ENCODE assay signal across 18 cellular contexts in the genomic region with DNA sequence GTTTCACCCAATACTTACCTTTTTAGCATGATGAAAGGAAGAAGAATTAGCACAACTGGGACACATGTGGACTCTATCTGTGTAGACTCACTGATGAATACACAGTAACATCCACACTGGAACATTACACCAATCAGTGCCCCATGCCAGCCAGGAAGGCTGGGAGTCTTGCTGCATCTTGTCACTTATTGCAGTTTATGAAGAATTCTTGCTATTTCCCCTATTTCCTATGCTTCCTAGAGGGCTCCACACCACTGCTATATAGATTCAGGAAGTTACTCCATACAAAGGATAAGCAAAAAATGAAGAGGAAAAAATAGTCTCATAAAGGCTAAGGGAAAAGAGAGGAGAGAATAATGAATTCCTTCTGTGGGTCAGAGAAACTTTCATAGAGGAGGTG.
DNase-seq lines count a peak whose midpoint lies in the region; ATAC-seq, FAIRE-seq and TF ChIP-seq lines count a peak whose summit lies in the region.
"Had no signal": no experiment of that assay in that cellular context is flagged by ENCODE, and none has a peak within 500 bp of the region (broad histone marks: within the 10 kb centered on the region; RNA-seq: fewer than 3 reads in every experiment).

No MANE protein-coding gene starts in this region.

- no peaks in the 10 kb centered on the region for H3K9me3 ChIP-seq in breast epithelium
- H3K9me3 ChIP-seq: adrenal gland, spleen had no signal

- TF ChIP-seq CTCF in MCF 10A (IDR thresholded peaks at IDR 0.05; ENCODE audit: unreplicated experiment) = no peak
- TF ChIP-seq CTCF in breast epithelium (IDR thresholded peaks at IDR 0.05) = no peak
- no peak for TF ChIP-seq CTCF in fibroblast of the aortic adventitia (IDR thresholded peaks at IDR 0.05; ENCODE audit: insufficient read depth, low read length)

- intact Hi-C loops in MCF 10A (cut with micrococcal nuclease) (no loop called here), breast epithelium (cut with DNase I; ENCODE audit: low total_unique reads) (no loop called here)

- no peaks in the 10 kb centered on the region for H3K4me1 ChIP-seq in breast epithelium

- ATAC-seq in activated T-helper 17 cell treated with anti-CD3 and anti-CD28 coated beads, Interleukin-2, amount 50 U/mL, for 72 hours (replicated peaks) = no peak
- no peak for ATAC-seq in HG03378 (IDR thresholded peaks at IDR 0.05; ENCODE audit: unreplicated experiment)
- no peak for ATAC-seq in HG03095 (IDR thresholded peaks at IDR 0.05; ENCODE audit: unreplicated experiment)
- ATAC-seq: K562 had no signal

- H3K9me3 Mint-ChIP-seq in MCF 10A (ENCODE audit: unreplicated experiment) = no peaks in the 10 kb centered on the region
- H3K9me3 Mint-ChIP-seq in activated T-helper 17 cell treated with anti-CD3 and anti-CD28 coated beads, Interleukin-2, amount 50 U/mL, for 72 hours = no peaks in the 10 kb centered on the region
- H3K9me3 Mint-ChIP-seq: stimulated activated naive CD8-positive, alpha-beta T cell treated with anti-CD3 and anti-CD28 coated beads, Interleukin-15, Interleukin-2, amounts not matched to agents 100 ng/mL and 50 ng/mL, for 24 hours; T-helper 2 cell treated with Interferon-gamma antibody and Interleukin-4, amounts not matched to agents 5 μg/mL and 100 μg/mL, for 36 hours had no signal

- peak overlapping the region; percentile 75 for H3K27ac Mint-ChIP-seq in MCF 10A (ENCODE audit: low read depth, unreplicated experiment)
- peak overlapping the region; percentile 18 for H3K27ac Mint-ChIP-seq in activated T-helper 17 cell treated with anti-CD3 and anti-CD28 coated beads, Interleukin-2, amount 50 U/mL, for 72 hours
- H3K27ac Mint-ChIP-seq: stimulated activated naive CD8-positive, alpha-beta T cell treated with anti-CD3 and anti-CD28 coated beads, Interleukin-15, Interleukin-2, amounts not matched to agents 100 ng/mL and 50 ng/mL, for 24 hours; T-helper 2 cell treated with Interferon-gamma antibody and Interleukin-4, amounts not matched to agents 5 μg/mL and 100 μg/mL, for 36 hours had no signal

- no peaks in the 10 kb centered on the region for H3K27me3 Mint-ChIP-seq in MCF 10A (ENCODE audit: insufficient read depth, unreplicated experiment)
- H3K27me3 Mint-ChIP-seq in activated T-helper 17 cell treated with anti-CD3 and anti-CD28 coated beads, Interleukin-2, amount 50 U/mL, for 72 hours = no peaks in the 10 kb centered on the region
- H3K27me3 Mint-ChIP-seq: stimulated activated naive CD8-positive, alpha-beta T cell treated with anti-CD3 and anti-CD28 coated beads, Interleukin-15, Interleukin-2, amounts not matched to agents 100 ng/mL and 50 ng/mL, for 24 hours had no signal

- POLR2A ChIA-PET in MCF 10A (lab: Yijun Ruan, JAX) = no interaction called here

- FAIRE-seq in urothelium cell line (lab: Jason Lieb, UNC) = peak; percentile 23
- FAIRE-seq: colon, K562 had no signal

- no peak for TF ChIP-seq POLR2A in breast epithelium (IDR thresholded peaks at IDR 0.05)

- CTCF ChIA-PET in MCF 10A (lab: Yijun Ruan, JAX) = interaction anchor here (1.3 to 2.3 kb wide), 2 partner anchors 13 kb away, joined by 5 to 15 read pairs; no protein-coding TSS in a partner anchor

- no peak for DNase-seq in MCF 10A (ENCODE audit: unreplicated experiment)
- DNase-seq in breast epithelium (ENCODE audit: low spot score in 2 of 2) = no peak
- DNase-seq in fibroblast of the aortic adventitia (ENCODE audit: low read depth) = peak; percentile 48
- DNase-seq in urothelium cell line (ENCODE audit: low spot score) = no peak
- DNase-seq in EL = no peak
- DNase-seq: adrenal gland, NCI-H1417, NCI-H226, SHP77 treated with DMSO at 0.1 percent for 48 hours, spleen had no signal

- H3K36me3 Mint-ChIP-seq in MCF 10A (ENCODE audit: insufficient read depth, unreplicated experiment) = peaks cover 6% of the 10 kb centered on the region
- H3K36me3 Mint-ChIP-seq in activated T-helper 17 cell treated with anti-CD3 and anti-CD28 coated beads, Interleukin-2, amount 50 U/mL, for 72 hours (ENCODE audit: low read depth) = peaks cover 32% of the 10 kb centered on the region

- H3K27ac ChIP-seq in breast epithelium = no peak overlapping the region
- H3K27ac ChIP-seq: adrenal gland, parathyroid adenoma, spleen had no signal

- H3K4me1 Mint-ChIP-seq in MCF 10A (ENCODE audit: insufficient read depth, unreplicated experiment) = peaks cover 18% of the 10 kb centered on the region
- peaks cover 29% of the 10 kb centered on the region for H3K4me1 Mint-ChIP-seq in activated T-helper 17 cell treated with anti-CD3 and anti-CD28 coated beads, Interleukin-2, amount 50 U/mL, for 72 hours

- no peaks in the 10 kb centered on the region for H3K36me3 ChIP-seq in breast epithelium
- H3K36me3 ChIP-seq: adrenal gland, spleen had no signal

- H3K4me3 ChIP-seq in breast epithelium = no peak overlapping the region
- no peak overlapping the region for H3K4me3 ChIP-seq in fibroblast of the aortic adventitia (ENCODE audit: low read depth, low read length)
- H3K4me3 ChIP-seq: adrenal gland, K562, spleen had no signal

- BruUV-seq in MCF 10A (replicated peaks; lab: Mats Ljungman, UMichigan) = no TSS peak

- H3K4me3 Mint-ChIP-seq in MCF 10A (ENCODE audit: unreplicated experiment) = no peak overlapping the region
- H3K4me3 Mint-ChIP-seq in activated T-helper 17 cell treated with anti-CD3 and anti-CD28 coated beads, Interleukin-2, amount 50 U/mL, for 72 hours = no peak overlapping the region
- H3K4me3 Mint-ChIP-seq: stimulated activated naive CD8-positive, alpha-beta T cell treated with anti-CD3 and anti-CD28 coated beads, Interleukin-15, Interleukin-2, amounts not matched to agents 100 ng/mL and 50 ng/mL, for 24 hours; T-helper 2 cell treated with Interferon-gamma antibody and Interleukin-4, amounts not matched to agents 5 μg/mL and 100 μg/mL, for 36 hours had no signal

- no peaks in the 10 kb centered on the region for H3K27me3 ChIP-seq in breast epithelium
- H3K27me3 ChIP-seq: adrenal gland, spleen had no signal
